Comparison of ENCODE assay signal across 19 cellular contexts in the genomic region with DNA sequence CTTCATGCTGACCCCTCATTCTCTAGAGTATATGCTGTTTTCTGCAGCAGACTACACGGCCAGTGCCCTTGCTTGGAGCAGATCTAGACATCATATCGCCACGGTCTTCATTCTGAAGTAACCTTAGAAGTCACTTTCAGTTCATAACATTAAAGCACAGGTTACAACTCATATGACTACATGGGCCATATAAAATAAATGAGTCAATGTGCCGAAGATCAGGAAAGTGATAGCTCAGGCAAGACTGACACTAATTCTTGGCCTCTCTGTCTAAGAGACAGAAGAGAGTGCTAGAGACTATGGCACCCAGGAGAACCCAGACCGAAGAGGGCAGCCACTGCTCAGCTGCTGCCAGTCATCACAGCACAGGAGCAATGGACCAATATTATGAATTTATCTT.
"Had no signal": no experiment of that assay in that cellular context is flagged by ENCODE, and none has a peak within 500 bp of the region (broad histone marks: within the 10 kb centered on the region; RNA-seq: fewer than 3 reads in every experiment).

No MANE protein-coding gene starts in this region.

- H3K9me3 ChIP-seq: colonic mucosa, esophagus muscularis mucosa, gastroesophageal sphincter, heart left ventricle, left lung, lower lobe of right lung had no signal

- H3K4me3 ChIP-seq: colonic mucosa, esophagus muscularis mucosa, gastroesophageal sphincter, heart left ventricle, hepatocyte, left lung, lower lobe of right lung had no signal

- H3K27ac ChIP-seq: colonic mucosa, foreskin keratinocyte, gastroesophageal sphincter, heart left ventricle, hepatocyte, left lung, lower lobe of right lung had no signal

- H3K79me2 ChIP-seq: hepatocyte had no signal

- DNase-seq: colonic mucosa; cortex of kidney; effector memory CD4-positive, alpha-beta T cell; heart left ventricle; hypothalamus; immature natural killer cell; islet precursor cell; kidney; kidney glomerular epithelial cell; left lung; left ventricle myocardium superior; lower lobe of right lung; mesenchymal stem cell; naive thymus-derived CD4-positive, alpha-beta T cell; natural killer cell had no signal

- H3K4me1 ChIP-seq: colonic mucosa, foreskin keratinocyte, heart left ventricle, left lung, lower lobe of right lung had no signal

- H3K36me3 ChIP-seq: colonic mucosa, esophagus muscularis mucosa, gastroesophageal sphincter, heart left ventricle, left lung, lower lobe of right lung had no signal

- H3K4me2 ChIP-seq: hepatocyte had no signal

- ATAC-seq: gastroesophageal sphincter; heart left ventricle; left lung; left ventricle myocardium superior; lower lobe of right lung; naive thymus-derived CD4-positive, alpha-beta T cell; natural killer cell had no signal

- H2AFZ ChIP-seq: hepatocyte had no signal

- H3K27me3 ChIP-seq: colonic mucosa, esophagus muscularis mucosa, foreskin keratinocyte, gastroesophageal sphincter, heart left ventricle, hepatocyte, left lung had no signal
